ENCODE assay signal across 8 cellular contexts in the genomic region with DNA sequence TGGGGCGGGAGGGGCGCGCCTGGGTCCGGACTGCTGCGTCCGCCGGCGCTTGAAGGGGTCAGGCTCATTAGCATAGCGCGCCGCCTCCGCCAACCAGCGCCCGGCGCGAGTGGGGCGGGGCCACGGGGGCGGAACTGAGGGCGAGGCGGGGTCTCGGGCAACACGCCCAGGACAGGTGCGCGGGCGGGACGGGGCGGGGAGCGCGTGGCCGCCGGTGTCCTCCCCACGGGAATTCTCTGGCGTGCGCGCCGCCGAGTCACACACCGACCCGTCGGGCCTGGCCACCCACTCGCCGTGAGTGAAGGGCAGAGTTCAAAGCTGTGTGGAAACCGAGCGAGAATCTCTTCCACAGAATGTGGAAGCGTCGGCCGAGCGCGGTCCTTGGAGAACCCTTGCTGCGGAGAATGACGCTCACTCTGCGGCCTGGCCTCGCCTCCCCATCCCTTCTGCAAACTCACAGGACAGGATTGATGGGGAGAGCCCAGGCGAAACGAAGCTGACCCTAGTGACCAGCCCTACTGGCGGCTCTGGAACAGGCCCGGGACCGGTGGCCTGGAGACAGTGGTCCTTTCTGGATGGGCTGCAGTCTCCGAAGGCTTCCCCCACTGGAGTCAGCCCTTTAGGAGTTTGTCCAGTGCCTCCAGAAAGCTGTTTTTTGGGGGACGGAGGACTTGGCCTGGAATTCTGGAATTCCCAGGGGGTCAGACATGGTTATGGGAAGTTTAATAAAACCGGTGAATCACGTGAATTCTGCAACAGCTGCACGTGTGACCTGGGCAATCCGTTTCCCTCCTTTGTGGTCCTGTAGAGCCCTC. TPM values are rescaled to one million over a fixed set of nuclear protein-coding genes. Genes with fewer than 3 reads are reported as not detected.
A peak's percentile ranks its signal among the peaks of the same experiment; 100 is the strongest.
DNase-seq lines count a peak whose midpoint lies in the region; ATAC-seq, FAIRE-seq and TF ChIP-seq lines count a peak whose summit lies in the region.

Gene SNAI3 (minus strand): TSS at position 69 of the 815 bp plus-strand sequence. CDS start 101 bp downstream, outside the sequence.

- no peaks in the 10 kb centered on the region for H3K79me2 ChIP-seq in endothelial cell of umbilical vein (ENCODE audit: control insufficient read depth, insufficient read depth, low read length)

- peaks cover 0 to 2% of the 10 kb centered on the region in 2 experiments for H3K27me3 ChIP-seq in endothelial cell of umbilical vein (ENCODE audit: control insufficient read depth in 2 of 2, insufficient read depth in 2 of 2, low read length in 2 of 2)
- peaks cover 55% of the 10 kb centered on the region for H3K27me3 ChIP-seq in mucosa of stomach (ENCODE audit: control insufficient read depth, insufficient read depth, low read length)

- BruUV-seq in endothelial cell of umbilical vein (replicated peaks; lab: Mats Ljungman, UMichigan), result TSS peak; percentile 86

- H3K4me1 Mint-ChIP-seq in activated CD8-positive, alpha-beta memory T cell treated with anti-CD3 and anti-CD28 coated beads, Interleukin-2, amount 10 ng/mL, durations not matched to agents 7 days and 5 days, result peaks cover 46% of the 10 kb centered on the region

- H3K4me2 ChIP-seq in endothelial cell of umbilical vein (ENCODE audit: insufficient read depth, low read length), result peak within 1 kb of the TSS; percentile 70

- H3K9me3 ChIP-seq in endothelial cell of umbilical vein (replicated peaks; ENCODE audit: control insufficient read depth, insufficient read depth, low read length) (no peaks in the 10 kb centered on the region), mucosa of stomach (ENCODE audit: control insufficient read depth, low read length) (no peaks in the 10 kb centered on the region)

- H3K27ac Mint-ChIP-seq in activated CD8-positive, alpha-beta memory T cell treated with anti-CD3 and anti-CD28 coated beads, Interleukin-2, amount 10 ng/mL, durations not matched to agents 7 days and 5 days, result peak within 1 kb of the TSS; percentile 59

- peak; percentile 76 for FAIRE-seq in endothelial cell of umbilical vein (lab: Jason Lieb, UNC)

- peak; percentile 77 for ATAC-seq in GM19025 (IDR thresholded peaks at IDR 0.05; ENCODE audit: low read depth, unreplicated experiment)
- peak; percentile 77 for ATAC-seq in HG03354 (IDR thresholded peaks at IDR 0.05; ENCODE audit: poor library complexity, severe bottlenecking, unreplicated experiment)
- peak; percentile 90 for ATAC-seq in activated CD8-positive, alpha-beta memory T cell treated with anti-CD3 and anti-CD28 coated beads, Interleukin-2, amount 10 ng/mL, durations not matched to agents 7 days and 5 days

- H4K20me1 ChIP-seq in endothelial cell of umbilical vein (replicated peaks; ENCODE audit: control insufficient read depth, extremely low read depth, insufficient read depth, low read length), result no peaks in the 10 kb centered on the region

- H3K4me3 Mint-ChIP-seq in activated CD8-positive, alpha-beta memory T cell treated with anti-CD3 and anti-CD28 coated beads, Interleukin-2, amount 10 ng/mL, durations not matched to agents 7 days and 5 days, result peak within 1 kb of the TSS; percentile 78

- dilution Hi-C loops in endothelial cell of umbilical vein (cut with MboI; ENCODE audit: extremely low pct_ligation_motif_present, low sequenced_read_pairs), result no loop called here

- no peak within 1 kb of the TSS for H3K9ac ChIP-seq in endothelial cell of umbilical vein (replicated peaks; ENCODE audit: extremely low read depth, insufficient read depth, low read length)
- peak within 1 kb of the TSS; percentile 41 for H3K9ac ChIP-seq in mucosa of stomach (ENCODE audit: low read length)

- peaks cover 4% of the 10 kb centered on the region for H3K27me3 Mint-ChIP-seq in activated CD8-positive, alpha-beta memory T cell treated with anti-CD3 and anti-CD28 coated beads, Interleukin-2, amount 10 ng/mL, durations not matched to agents 7 days and 5 days

- no peak within 1 kb of the TSS for H3K27ac ChIP-seq in endothelial cell of umbilical vein (ENCODE audit: insufficient read depth, low read depth, low read length)

- H3K36me3 Mint-ChIP-seq in activated CD8-positive, alpha-beta memory T cell treated with anti-CD3 and anti-CD28 coated beads, Interleukin-2, amount 10 ng/mL, durations not matched to agents 7 days and 5 days, result peaks cover 2% of the 10 kb centered on the region

- intact Hi-C loops in endothelial cell of umbilical vein (cut with micrococcal nuclease), result loop anchor here (1.0 to 2.0 kb wide), 2 partner anchors 15 to 24 kb away; partner anchors contain the start of gene MVD

- H3K9me3 Mint-ChIP-seq in activated CD8-positive, alpha-beta memory T cell treated with anti-CD3 and anti-CD28 coated beads, Interleukin-2, amount 10 ng/mL, durations not matched to agents 7 days and 5 days (ENCODE audit: low read depth), result no peaks in the 10 kb centered on the region

- DNase-seq in AG10803 (ENCODE audit: low read depth) (no peak), NCI-H82 treated with DMSO at 0.1 percent for 48 hours (lab: John Stamatoyannopoulos, UW; ENCODE audit: unreplicated experiment) (peak; percentile 20), endothelial cell of umbilical vein (ENCODE audit: low read depth, low spot score) (peak; percentile 60)
- peak; percentile 91 for DNase-seq in activated CD8-positive, alpha-beta memory T cell treated with anti-CD3 and anti-CD28 coated beads, Interleukin-2, amount 10 ng/mL, durations not matched to agents 7 days and 5 days
- peak; percentile 94 for DNase-seq in stimulated activated CD8-positive, alpha-beta memory T cell treated with anti-CD3 and anti-CD28 coated beads, Interleukin-4, amount 100 ng/mL, for 48 hours

- H3K4me1 ChIP-seq in endothelial cell of umbilical vein (ENCODE audit: control insufficient read depth, extremely low read depth, insufficient read depth, low read length) (peaks cover 2% of the 10 kb centered on the region), mucosa of stomach (ENCODE audit: control insufficient read depth, insufficient read depth, low read length) (peaks cover 27% of the 10 kb centered on the region)

- no peaks in the 10 kb centered on the region for H3K9me1 ChIP-seq in endothelial cell of umbilical vein (replicated peaks; ENCODE audit: control insufficient read depth, extremely low read depth, insufficient read depth, low read length)

- TF ChIP-seq CTCF in AG10803 (conservative IDR thresholded peaks at IDR 0.05; ENCODE audit: low read length) (no peak), endothelial cell of umbilical vein (IDR thresholded peaks at IDR 0.05; ENCODE audit: extremely low read depth in 1 of 2, insufficient read depth in 1 of 2, low read depth in 1 of 2, low read length in 2 of 2) (no peak)

- CTCF ChIA-PET in activated CD8-positive, alpha-beta memory T cell treated with anti-CD3 and anti-CD28 coated beads, Interleukin-2, amount 10 ng/mL, durations not matched to agents 7 days and 5 days (lab: Charles Lee), result interaction anchor here (0.8 to 4.7 kb wide), 6 partner anchors 12 to 116 kb away, joined by 3 to 58 read pairs (median 4); partner anchors contain the start of gene ZC3H18
- CTCF ChIA-PET in endothelial cell of umbilical vein (lab: Charles Lee), result interaction anchor here (0.6 to 1.7 kb wide), 7 partner anchors 14 to 171 kb away, joined by 3 to 5 read pairs (median 3); partner anchors contain the start of gene TRAPPC2L

- H3K4me3 ChIP-seq in AG10803 (ENCODE audit: low read length) (peak within 1 kb of the TSS; percentile 43), endothelial cell of umbilical vein (replicated peaks in 1 of 3; ENCODE audit: insufficient read depth in 1 of 3, low read depth in 1 of 3, low read length in 3 of 3) (peak within 1 kb of the TSS; percentile 29 to 57 (median 40)), mucosa of stomach (ENCODE audit: low read length) (no peak within 1 kb of the TSS)

- H2AFZ ChIP-seq in endothelial cell of umbilical vein (ENCODE audit: low read depth, low read length), result peak within 1 kb of the TSS; percentile 89

- no peaks in the 10 kb centered on the region for H3K36me3 ChIP-seq in endothelial cell of umbilical vein (ENCODE audit: control insufficient read depth in 2 of 2, extremely low read depth in 1 of 2, insufficient read depth in 2 of 2, low read length in 2 of 2)
- H3K36me3 ChIP-seq in mucosa of stomach (ENCODE audit: control insufficient read depth, insufficient read depth, low read length), result no peaks in the 10 kb centered on the region

- POLR2A ChIA-PET in endothelial cell of umbilical vein (lab: Charles Lee), result no interaction called here

- peak; percentile 57 for TF ChIP-seq POLR2A in endothelial cell of umbilical vein (IDR thresholded peaks at IDR 0.05; ENCODE audit: low read depth, low read length)

TF ChIP-seq in endothelial cell of umbilical vein, 7 proteins besides CTCF, POLR2A, EP300 and RAD21:
- TF ChIP-seq FOS (IDR thresholded peaks at IDR 0.05; ENCODE audit: borderline replicate concordance, insufficient read depth, low read length) (no peak), GATA2 (IDR thresholded peaks at IDR 0.05; ENCODE audit: insufficient read depth, insufficient read length, low read depth, low read length) (no peak), MAX (IDR thresholded peaks at IDR 0.05; ENCODE audit: insufficient read depth, insufficient read length) (no peak), JUN (IDR thresholded peaks at IDR 0.05; ENCODE audit: borderline replicate concordance, insufficient read depth, insufficient read length, low read depth) (no peak), POLR2AphosphoS5 (IDR thresholded peaks at IDR 0.05; ENCODE audit: insufficient read depth, low read depth, low read length) (no peak), MYC (IDR thresholded peaks at IDR 0.05; ENCODE audit: low read depth, low read length) (no peak), EZH2 (IDR thresholded peaks at IDR 0.05; ENCODE audit: borderline replicate concordance, low read depth, low read length, severe bottlenecking) (no peak)

RNA-seq across cellular contexts. Expression of gene SNAI3, which starts in this region (rescaled TPM):
- 10 to 100 TPM in 1 of 2 experiments, 1 to 10 TPM in 1; 5.6 to 14.1 TPM for total RNA-seq in activated CD8-positive, alpha-beta memory T cell treated with anti-CD3 and anti-CD28 coated beads, Interleukin-2, amount 10 ng/mL, durations not matched to agents 7 days and 5 days
- 0.18 and 0.31 TPM in 2 replicates for total RNA-seq in endothelial cell of umbilical vein
- polyA plus RNA-seq in endothelial cell of umbilical vein, result 0.30 and 0.38 TPM in 2 replicates
- 0.21 TPM in 1 of 2 replicates, not detected in the other for polyA plus RNA-seq in endothelial cell of umbilical vein (2011; cell fraction: cytosol; rRNA removed)
- 0.20 TPM in 1 of 2 replicates, not detected in the other for polyA plus RNA-seq in endothelial cell of umbilical vein (2011; cell fraction: nucleus; rRNA removed)
- polyA plus RNA-seq in endothelial cell of umbilical vein (2012), result 0.09 and 0.19 TPM in 2 replicates
- not detected in 2 replicates for polyA minus RNA-seq in endothelial cell of umbilical vein
- polyA minus RNA-seq in endothelial cell of umbilical vein (2011; cell fraction: cytosol; rRNA and poly(A)+ RNA removed), result not detected
- 0.24 TPM in 1 of 2 replicates, not detected in the other for polyA minus RNA-seq in endothelial cell of umbilical vein (2011; cell fraction: nucleus; rRNA and poly(A)+ RNA removed)

Comparison
In these comparisons a context has a peak if more than half of its experiments do, and no peak if none do; other contexts are left out.
1. Peak in DNase-seq, H3K4me3 ChIP-seq and H3K4me2 ChIP-seq in endothelial cell of umbilical vein; RNA of the gene not detected or under 1 TPM.